In genomic region chr3:129622933-129623332, GRCh38 we compare ENCODE assay signal across 15 cellular contexts. TPM values are rescaled to one million over a fixed set of nuclear protein-coding genes. Genes with fewer than 3 reads are reported as not detected.
DNase-seq lines count a peak whose midpoint lies in the region; ATAC-seq and TF ChIP-seq lines count a peak whose summit lies in the region.
"Had no signal": no experiment of that assay in that cellular context is flagged by ENCODE, and none has a peak within 500 bp of the region (broad histone marks: within the 10 kb centered on the region; RNA-seq: fewer than 3 reads in every experiment).

No MANE protein-coding gene starts in this region.

- no peak for ATAC-seq in natural killer cell treated with Interleukin-12 subunit alpha and Interleukin-12 subunit beta and Interleukin-15 and Interleukin-18, amount 100 ng/mL, for 72 hours
- no peak for ATAC-seq in natural killer cell
- ATAC-seq in right lobe of liver = no peak
- no peak for ATAC-seq in sciatic nerve
- ATAC-seq in GM19324 (IDR thresholded peaks at IDR 0.05; ENCODE audit: low FRiP score, unreplicated experiment) = no peak
- no peak for ATAC-seq in HG03442 (IDR thresholded peaks at IDR 0.05; ENCODE audit: unreplicated experiment)

- intact Hi-C loops in natural killer cell (cut with micrococcal nuclease) (loop anchor here (10.0 kb wide), 1 partner anchor 472 kb away; no protein-coding TSS in a partner anchor), right lobe of liver (cut with DNase I) (no loop called here), sciatic nerve (cut with DNase I) (no loop called here)

- H3K4me3 Mint-ChIP-seq in natural killer cell treated with Interleukin-12 subunit alpha and Interleukin-12 subunit beta and Interleukin-15 and Interleukin-18, amount 100 ng/mL, for 72 hours = no peak overlapping the region
- H3K4me3 Mint-ChIP-seq in natural killer cell = no peak overlapping the region
- H3K4me3 Mint-ChIP-seq: activated naive CD8-positive, alpha-beta T cell treated with anti-CD3 and anti-CD28 coated beads for 36 hours; activated T-cell treated with anti-CD3 and anti-CD28 coated beads, Interleukin-2, amount 50 U/mL, for 24 hours; T-helper 2 cell treated with Interferon-gamma antibody and Interleukin-4, amounts not matched to agents 5 μg/mL and 100 μg/mL, for 36 hours had no signal

- TF ChIP-seq CTCF in natural killer cell (IDR thresholded peaks at IDR 0.05) (no peak), right lobe of liver (IDR thresholded peaks at IDR 0.05) (no peak)

- WGBS in right lobe of liver (ENCODE audit: insufficient coverage, low coverage, low lambda C conversion rate, missing lambda C conversion rate) = 60% methylated on average over 2 of the region's 10 CpGs

- H3K9me3 Mint-ChIP-seq in natural killer cell treated with Interleukin-12 subunit alpha and Interleukin-12 subunit beta and Interleukin-15 and Interleukin-18, amount 100 ng/mL, for 72 hours = no peaks in the 10 kb centered on the region
- no peaks in the 10 kb centered on the region for H3K9me3 Mint-ChIP-seq in natural killer cell
- H3K9me3 Mint-ChIP-seq: activated naive CD8-positive, alpha-beta T cell treated with anti-CD3 and anti-CD28 coated beads for 36 hours; activated T-cell treated with anti-CD3 and anti-CD28 coated beads, Interleukin-2, amount 50 U/mL, for 24 hours; T-helper 2 cell treated with Interferon-gamma antibody and Interleukin-4, amounts not matched to agents 5 μg/mL and 100 μg/mL, for 36 hours had no signal

- H3K27ac Mint-ChIP-seq in natural killer cell treated with Interleukin-12 subunit alpha and Interleukin-12 subunit beta and Interleukin-15 and Interleukin-18, amount 100 ng/mL, for 72 hours = no peak overlapping the region
- no peak overlapping the region for H3K27ac Mint-ChIP-seq in natural killer cell
- H3K27ac Mint-ChIP-seq: activated naive CD8-positive, alpha-beta T cell treated with anti-CD3 and anti-CD28 coated beads for 36 hours; activated T-cell treated with anti-CD3 and anti-CD28 coated beads, Interleukin-2, amount 50 U/mL, for 24 hours; T-helper 2 cell treated with Interferon-gamma antibody and Interleukin-4, amounts not matched to agents 5 μg/mL and 100 μg/mL, for 36 hours had no signal

- no peaks in the 10 kb centered on the region for H3K27me3 ChIP-seq in right lobe of liver
- H3K27me3 ChIP-seq: hepatocyte had no signal

- TF ChIP-seq POLR2A in right lobe of liver (IDR thresholded peaks at IDR 0.05) = no peak

- H3K36me3 Mint-ChIP-seq in natural killer cell treated with Interleukin-12 subunit alpha and Interleukin-12 subunit beta and Interleukin-15 and Interleukin-18, amount 100 ng/mL, for 72 hours = no peaks in the 10 kb centered on the region
- no peaks in the 10 kb centered on the region for H3K36me3 Mint-ChIP-seq in natural killer cell
- H3K36me3 Mint-ChIP-seq: activated naive CD8-positive, alpha-beta T cell treated with anti-CD3 and anti-CD28 coated beads for 36 hours had no signal

- no peaks in the 10 kb centered on the region for H3K36me3 ChIP-seq in right lobe of liver

- H3K4me1 ChIP-seq in right lobe of liver = peaks cover 0 to 17% (median 7%) of the 10 kb centered on the region in 4 donors

- H3K4me1 Mint-ChIP-seq in natural killer cell treated with Interleukin-12 subunit alpha and Interleukin-12 subunit beta and Interleukin-15 and Interleukin-18, amount 100 ng/mL, for 72 hours (ENCODE audit: low read depth in 2 of 2) = peaks cover 20 to 32% of the 10 kb centered on the region in 2 donors
- H3K4me1 Mint-ChIP-seq in natural killer cell = peaks cover 37 to 46% of the 10 kb centered on the region in 2 donors

- H3K9me3 ChIP-seq in right lobe of liver = no peaks in the 10 kb centered on the region

- H3K4me3 ChIP-seq in right lobe of liver = no peak overlapping the region
- H3K4me3 ChIP-seq: hepatocyte had no signal

- DNase-seq in natural killer cell treated with Interleukin-12 subunit alpha and Interleukin-12 subunit beta and Interleukin-15 and Interleukin-18, amount 100 ng/mL, for 72 hours (ENCODE audit: low spot score) = peak; percentile 58
- DNase-seq in natural killer cell (no peak), right lobe of liver (peak in 1 of 3 donors; percentile 12), sciatic nerve (ENCODE audit: low spot score) (peak; percentile 61), NCI-H748 (lab: John Stamatoyannopoulos, UW; ENCODE audit: unreplicated experiment) (no peak), COLO668 (lab: John Stamatoyannopoulos, UW; ENCODE audit: unreplicated experiment) (no peak)
- DNase-seq: activated naive CD8-positive, alpha-beta T cell treated with anti-CD3 and anti-CD28 coated beads for 36 hours; activated T-cell treated with anti-CD3 and anti-CD28 coated beads, Interleukin-2, amount 50 U/mL, for 24 hours; central memory CD4-positive, alpha-beta T cell; NCI-H2107; stimulated activated CD4-positive, alpha-beta T cell treated with anti-CD3 and anti-CD28 coated beads, Interleukin-15, amount 100 ng/mL, for 24 hours had no signal

- H3K27me3 Mint-ChIP-seq in natural killer cell treated with Interleukin-12 subunit alpha and Interleukin-12 subunit beta and Interleukin-15 and Interleukin-18, amount 100 ng/mL, for 72 hours = no peaks in the 10 kb centered on the region
- peaks cover 0 to 5% of the 10 kb centered on the region in 2 donors for H3K27me3 Mint-ChIP-seq in natural killer cell (ENCODE audit: low read depth in 2 of 2)

- H3K27ac ChIP-seq in right lobe of liver = peak overlapping the region; percentile 43 to 76 (median 44)
- H3K27ac ChIP-seq: hepatocyte had no signal

RNA-seq across cellular contexts. Expression of gene PLXND1, which starts 16.5 kb away (rescaled TPM):
- 1 to 10 TPM; 2.8 to 4.8 TPM for total RNA-seq in natural killer cell treated with Interleukin-12 subunit alpha and Interleukin-12 subunit beta and Interleukin-15 and Interleukin-18, amount 100 ng/mL, for 72 hours
- total RNA-seq in natural killer cell = 100 to 1,000 TPM; 135 to 214 (median 189) TPM
- 10 to 100 TPM; 27.0 to 48.8 (median 29.6) TPM for total RNA-seq in right lobe of liver
- 319 TPM for total RNA-seq in sciatic nerve

Comparison
In these comparisons a context has a peak if more than half of its experiments do, and no peak if none do; other contexts are left out.
1. DNase-seq: peak in natural killer cell treated with Interleukin-12 subunit alpha and Interleukin-12 subunit beta and Interleukin-15 and Interleukin-18, amount 100 ng/mL, for 72 hours (single experiment) and sciatic nerve (single experiment); none in natural killer cell (single experiment), NCI-H748 (single experiment) and COLO668 (single experiment).
2. RNA of gene PLXND1, which starts 16.5 kb away (total RNA-seq): 319 TPM in sciatic nerve (single experiment), 135 to 214 TPM in natural killer cell and 27.0 to 48.8 TPM in right lobe of liver; 2.8 to 4.8 TPM in natural killer cell treated with Interleukin-12 subunit alpha and Interleukin-12 subunit beta and Interleukin-15 and Interleukin-18, amount 100 ng/mL, for 72 hours; every median in the first group is over 4 times any median in the second.